ENCODE assay signal across 1 cellular context in genomic region chr22:19943665-19944026, GRCh38.
TF ChIP-seq lines count a peak whose summit lies in the region.

No MANE protein-coding gene starts in this region.

TF ChIP-seq in K562, 482 proteins besides CTCF, POLR2A, EP300 and RAD21 (continued from another document):
- no peak for TF ChIP-seq SFPQ (IDR thresholded peaks at IDR 0.05; ENCODE audit: low read depth, low read length)
- no peak for TF ChIP-seq CREB5 (CRISPR knock-in tag; IDR thresholded peaks at IDR 0.05)
- peak; percentile 57 for TF ChIP-seq CHD7 (IDR thresholded peaks at IDR 0.05; ENCODE audit: low read depth, low read length)
- TF ChIP-seq POU5F1 (IDR thresholded peaks at IDR 0.05; ENCODE audit: borderline replicate concordance, low read depth, low read length, partially characterized antibody): no peak
- no peak for TF ChIP-seq RBM14 (IDR thresholded peaks at IDR 0.05; ENCODE audit: borderline replicate concordance, insufficient read depth, low read depth, low read length)
- no peak for TF ChIP-seq PHB2 (IDR thresholded peaks at IDR 0.05; ENCODE audit: low read depth)
- no peak for TF ChIP-seq ZNF445 (CRISPR knock-in tag; IDR thresholded peaks at IDR 0.05; ENCODE audit: low read depth)
- TF ChIP-seq SIN3A (IDR thresholded peaks at IDR 0.05; ENCODE audit: borderline replicate concordance in 2 of 2, control insufficient read depth in 1 of 2, low read depth in 2 of 2, low read length in 2 of 2): peak in 1 of 2 experiments; percentile 49; a peak in 1 of 4 replicates
- TF ChIP-seq NBN (IDR thresholded peaks at IDR 0.05; ENCODE audit: low read depth): no peak
- TF ChIP-seq MAZ (CRISPR knock-in tag; conservative IDR thresholded peaks at IDR 0.05 in 1 of 2, IDR thresholded peaks at IDR 0.05 in 1 of 2): no peak; a peak in 1 of 4 replicates
- 0 out of 2 replicates have a peak, but pooled peaks have one; percentile 24 for TF ChIP-seq ZNF717 (CRISPR knock-in tag; IDR thresholded peaks at IDR 0.05)
- TF ChIP-seq BRCA1 (IDR thresholded peaks at IDR 0.05): no peak
- TF ChIP-seq BRCA1 (CRISPR knock-in tag; IDR thresholded peaks at IDR 0.05): no peak
- no peak for TF ChIP-seq GTF2A2 (tag; IDR thresholded peaks at IDR 0.05)
- TF ChIP-seq ZBTB26 (CRISPR knock-in tag; IDR thresholded peaks at IDR 0.05): peak; percentile 68
- TF ChIP-seq RBFOX2 (IDR thresholded peaks at IDR 0.05; ENCODE audit: low read depth, low read length): peak; percentile 40; the same call in 1 of the 2 replicates
- TF ChIP-seq CBX2 (IDR thresholded peaks at IDR 0.05; ENCODE audit: insufficient read depth, low read length, poor library complexity, severe bottlenecking): no peak
- peak; percentile 15; the same call in 1 of the 2 replicates for TF ChIP-seq DEAF1 (CRISPR knock-in tag; IDR thresholded peaks at IDR 0.05)
- TF ChIP-seq WHSC1 (IDR thresholded peaks at IDR 0.05; ENCODE audit: low read length): peak; percentile 94
- TF ChIP-seq KDM5B (IDR thresholded peaks at IDR 0.05; ENCODE audit: insufficient replicate concordance, low read depth, low read length): peak; percentile 38
- TF ChIP-seq ZBTB5 (IDR thresholded peaks at IDR 0.05): no peak
- no peak for TF ChIP-seq ZNF551 (CRISPR knock-in tag; IDR thresholded peaks at IDR 0.05)
- TF ChIP-seq HMGXB4 (CRISPR knock-in tag; IDR thresholded peaks at IDR 0.05): peak; percentile 25; the same call in 1 of the 2 replicates
- TF ChIP-seq SPI1 (IDR thresholded peaks at IDR 0.05; ENCODE audit: borderline replicate concordance, low read depth, low read length): 0 out of 2 replicates have a peak, but pooled peaks have one; percentile 49
- peak; percentile 59; the same call in 1 of the 2 replicates for TF ChIP-seq ARID3B (CRISPR knock-in tag; IDR thresholded peaks at IDR 0.05; ENCODE audit: borderline replicate concordance)
- TF ChIP-seq U2AF1 (optimal IDR thresholded peaks at IDR 0.05; ENCODE audit: low read depth, low read length): no peak
- no peak for TF ChIP-seq COPS2 (conservative IDR thresholded peaks at IDR 0.05)
- TF ChIP-seq RHOXF2B (CRISPR knock-in tag; conservative IDR thresholded peaks at IDR 0.05): 0 out of 2 replicates have a peak, but pooled peaks have one; percentile 71
